Comparison of ENCODE assay signal across 8 cellular contexts in the genomic region with DNA sequence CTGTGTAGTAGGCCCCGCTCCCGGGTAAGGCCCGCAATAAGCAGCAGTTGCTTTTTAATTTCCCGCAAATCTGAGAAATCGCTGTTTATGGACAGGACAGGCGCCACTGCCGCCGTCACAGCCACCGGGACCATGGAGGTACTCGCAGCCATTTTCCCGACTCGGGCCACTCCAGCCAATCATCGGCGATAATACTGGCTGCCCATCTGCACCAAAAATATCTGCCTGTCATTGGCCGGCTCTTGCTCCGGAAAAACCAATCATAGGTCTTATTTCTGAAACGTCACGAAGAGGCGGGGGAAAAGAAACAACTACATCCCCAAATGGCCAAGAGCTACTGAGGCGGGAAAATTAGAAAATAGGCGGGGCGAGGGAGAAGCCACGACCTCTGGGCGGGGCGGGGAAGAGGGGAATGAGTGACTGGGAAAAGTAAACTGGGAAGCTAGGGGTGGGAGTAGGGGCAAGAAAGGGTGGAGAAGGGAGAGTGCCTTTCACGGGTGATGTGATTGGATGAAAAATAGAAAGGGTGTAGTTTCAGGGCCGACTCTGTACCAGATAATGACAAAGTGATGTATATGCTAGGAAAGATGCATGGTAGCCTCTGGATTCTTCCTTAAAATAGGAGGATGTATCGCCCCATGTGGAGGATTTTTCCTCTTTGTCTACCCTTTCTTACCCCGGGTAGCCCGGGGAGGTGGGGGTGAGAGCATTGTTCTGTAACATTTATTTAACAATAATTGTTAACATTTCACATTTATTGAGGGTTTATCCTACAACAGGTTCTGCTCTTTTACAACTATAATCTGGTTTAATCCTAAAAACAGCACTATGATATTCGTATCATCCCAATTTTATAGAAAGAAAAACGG. TPM values are rescaled to one million over a fixed set of nuclear protein-coding genes. Genes with fewer than 3 reads are reported as not detected.
DNase-seq lines count a peak whose midpoint lies in the region; ATAC-seq and TF ChIP-seq lines count a peak whose summit lies in the region.

A gene with protein sequence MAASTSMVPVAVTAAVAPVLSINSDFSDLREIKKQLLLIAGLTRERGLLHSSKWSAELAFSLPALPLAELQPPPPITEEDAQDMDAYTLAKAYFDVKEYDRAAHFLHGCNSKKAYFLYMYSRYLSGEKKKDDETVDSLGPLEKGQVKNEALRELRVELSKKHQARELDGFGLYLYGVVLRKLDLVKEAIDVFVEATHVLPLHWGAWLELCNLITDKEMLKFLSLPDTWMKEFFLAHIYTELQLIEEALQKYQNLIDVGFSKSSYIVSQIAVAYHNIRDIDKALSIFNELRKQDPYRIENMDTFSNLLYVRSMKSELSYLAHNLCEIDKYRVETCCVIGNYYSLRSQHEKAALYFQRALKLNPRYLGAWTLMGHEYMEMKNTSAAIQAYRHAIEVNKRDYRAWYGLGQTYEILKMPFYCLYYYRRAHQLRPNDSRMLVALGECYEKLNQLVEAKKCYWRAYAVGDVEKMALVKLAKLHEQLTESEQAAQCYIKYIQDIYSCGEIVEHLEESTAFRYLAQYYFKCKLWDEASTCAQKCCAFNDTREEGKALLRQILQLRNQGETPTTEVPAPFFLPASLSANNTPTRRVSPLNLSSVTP (minus strand): TSS at position 163 of the 869 bp plus-strand sequence. CDS start 11 bp downstream, at position 152.

- peaks cover 14% of the 10 kb centered on the region for H3K36me3 ChIP-seq in left ventricle myocardium inferior

- H3K27me3 Mint-ChIP-seq in T-helper 17 cell (no peaks in the 10 kb centered on the region), progenitor cell of endocrine pancreas (no peaks in the 10 kb centered on the region)

- peak; percentile 94 for DNase-seq in NCI-H1694 treated with DMSO at 0.1 percent for 48 hours (lab: John Stamatoyannopoulos, UW)
- peak; percentile 73 to 84 (median 81) for DNase-seq in T-helper 17 cell
- peak; percentile 7 to 97 (median 88) for DNase-seq in amygdala (lab: John Stamatoyannopoulos, UW)
- DNase-seq in left ventricle myocardium inferior: peak; percentile 88
- DNase-seq in progenitor cell of endocrine pancreas (ENCODE audit: low spot score, unreplicated experiment): peak; percentile 80
- peak; percentile 95 for DNase-seq in ureter (ENCODE audit: low spot score)

- ATAC-seq in HG02885 (IDR thresholded peaks at IDR 0.05; ENCODE audit: poor library complexity, unreplicated experiment) (peak; percentile 97), T-helper 17 cell (peak; percentile 97)

- no peak for TF ChIP-seq CTCF in left ventricle myocardium inferior (IDR thresholded peaks at IDR 0.05; ENCODE audit: borderline replicate concordance)
- TF ChIP-seq CTCF in progenitor cell of endocrine pancreas (IDR thresholded peaks at IDR 0.05; ENCODE audit: unreplicated experiment): no peak

- intact Hi-C loops in left ventricle myocardium inferior (cut with micrococcal nuclease): no loop called here

- TF ChIP-seq POLR2A in GM15510 (IDR thresholded peaks at IDR 0.05; ENCODE audit: borderline replicate concordance, extremely low read depth, insufficient read length): peak; percentile 78

- H3K4me3 Mint-ChIP-seq in T-helper 17 cell (peak within 1 kb of the TSS; percentile 100), progenitor cell of endocrine pancreas (ENCODE audit: low read depth) (peak within 1 kb of the TSS; percentile 100)

- H3K36me3 Mint-ChIP-seq in T-helper 17 cell (ENCODE audit: low read depth) (peaks cover 5% of the 10 kb centered on the region), progenitor cell of endocrine pancreas (ENCODE audit: insufficient read depth) (peaks cover 1% of the 10 kb centered on the region)

- peaks cover 33% of the 10 kb centered on the region for H3K4me1 ChIP-seq in left ventricle myocardium inferior

- H3K27me3 ChIP-seq in left ventricle myocardium inferior (ENCODE audit: low read depth): no peaks in the 10 kb centered on the region

- H3K27ac ChIP-seq in left ventricle myocardium inferior (replicated peaks): peak within 1 kb of the TSS; percentile 81

- H3K4me1 Mint-ChIP-seq in T-helper 17 cell (peaks cover 15% of the 10 kb centered on the region), progenitor cell of endocrine pancreas (ENCODE audit: low read depth) (peaks cover 11% of the 10 kb centered on the region)

- H3K4me3 ChIP-seq in left ventricle myocardium inferior: peak within 1 kb of the TSS; percentile 98

- H3K27ac Mint-ChIP-seq in T-helper 17 cell (peak within 1 kb of the TSS; percentile 98), progenitor cell of endocrine pancreas (peak within 1 kb of the TSS; percentile 98)

- H3K9me3 ChIP-seq in T-helper 17 cell (ENCODE audit: control insufficient read depth, low read length, poor library complexity, severe bottlenecking): no peaks in the 10 kb centered on the region
- H3K9me3 ChIP-seq in left ventricle myocardium inferior (replicated peaks): no peaks in the 10 kb centered on the region

- no peaks in the 10 kb centered on the region for H3K9me3 Mint-ChIP-seq in progenitor cell of endocrine pancreas (ENCODE audit: low read depth)

RNA-seq across cellular contexts. Expression of the gene that starts here (rescaled TPM):
- total RNA-seq in T-helper 17 cell (10 to 100 TPM; 12.4 to 18.2 TPM), left ventricle myocardium inferior (20.2 TPM), progenitor cell of endocrine pancreas (47.1 and 53.3 TPM in 2 replicates), ureter (26.8 TPM)

Comparison
In these comparisons a context has a peak if more than half of its experiments do, and no peak if none do; other contexts are left out.
1. Peak in every context shown above with its lines: DNase-seq, ATAC-seq, H3K4me3 ChIP-seq and H3K27ac ChIP-seq.